In the genomic region with DNA sequence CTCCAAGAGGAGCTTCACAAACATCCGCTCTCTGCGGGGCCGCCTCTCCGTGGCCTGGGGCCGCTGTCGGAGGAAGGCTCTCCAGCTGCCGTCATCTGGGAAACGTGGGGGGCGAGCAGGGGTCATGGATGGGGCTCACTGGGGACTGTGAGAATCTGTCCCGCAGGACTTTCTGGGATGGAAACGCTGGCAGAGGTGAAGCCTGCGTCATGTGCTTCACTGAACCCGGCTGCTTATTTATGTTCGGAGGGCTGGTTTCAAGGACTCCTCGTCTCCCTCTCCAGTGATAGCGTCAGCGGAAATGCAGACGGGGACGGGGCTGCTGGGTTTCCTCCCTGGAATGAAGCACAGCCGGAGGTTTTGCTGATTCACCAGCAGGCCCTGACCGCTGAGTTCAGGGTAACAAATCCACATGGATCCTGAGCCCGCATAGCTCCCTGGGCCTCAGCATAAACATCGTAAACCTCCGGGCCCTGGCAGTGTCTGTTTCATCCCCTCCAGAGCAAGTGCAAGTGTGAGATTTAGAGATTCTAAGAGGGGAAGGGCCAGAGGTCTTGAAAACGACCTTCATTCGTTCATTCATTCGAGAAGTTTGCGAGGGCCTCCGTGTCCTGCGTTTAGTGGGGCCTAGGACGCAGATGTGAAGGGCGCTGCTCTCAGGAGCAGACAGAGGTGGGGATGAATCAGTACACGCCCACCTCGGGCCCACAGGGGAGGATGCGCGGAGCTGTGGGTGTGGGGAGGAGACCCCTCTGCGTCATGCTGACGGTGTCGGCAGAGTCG, we compare ENCODE assay signal across 8 cellular contexts. TPM values are rescaled to one million over a fixed set of nuclear protein-coding genes. Genes with fewer than 3 reads are reported as not detected.
DNase-seq lines count a peak whose midpoint lies in the region; ATAC-seq and TF ChIP-seq lines count a peak whose summit lies in the region.

No MANE protein-coding gene starts in this region.

- no peak for TF ChIP-seq CTCF in WI38 (IDR thresholded peaks at IDR 0.05; ENCODE audit: low read depth, low read length)
- TF ChIP-seq CTCF in glutamatergic neuron (IDR thresholded peaks at IDR 0.05; ENCODE audit: partially characterized antibody, unreplicated experiment) = no peak
- no peak for TF ChIP-seq CTCF in progenitor cell of endocrine pancreas (IDR thresholded peaks at IDR 0.05; ENCODE audit: unreplicated experiment)

- no peak for ATAC-seq in activated T-helper 17 cell treated with anti-CD3 and anti-CD28 coated beads, Interleukin-2, amount 50 U/mL, for 72 hours (replicated peaks)
- ATAC-seq in HG03565 (IDR thresholded peaks at IDR 0.05; ENCODE audit: unreplicated experiment) (no peak), HG02588 (IDR thresholded peaks at IDR 0.05; ENCODE audit: unreplicated experiment) (no peak)

- H3K36me3 Mint-ChIP-seq in glutamatergic neuron (ENCODE audit: unreplicated experiment) (no peaks in the 10 kb centered on the region), progenitor cell of endocrine pancreas (ENCODE audit: insufficient read depth) (peaks cover 13% of the 10 kb centered on the region)
- H3K36me3 Mint-ChIP-seq in activated T-helper 17 cell treated with anti-CD3 and anti-CD28 coated beads, Interleukin-2, amount 50 U/mL, for 72 hours (ENCODE audit: low read depth) = no peaks in the 10 kb centered on the region

- H3K27me3 Mint-ChIP-seq in glutamatergic neuron (ENCODE audit: unreplicated experiment) (peaks cover 3% of the 10 kb centered on the region), progenitor cell of endocrine pancreas (no peaks in the 10 kb centered on the region)
- no peaks in the 10 kb centered on the region for H3K27me3 Mint-ChIP-seq in activated T-helper 17 cell treated with anti-CD3 and anti-CD28 coated beads, Interleukin-2, amount 50 U/mL, for 72 hours

- H3K27ac Mint-ChIP-seq in glutamatergic neuron (ENCODE audit: unreplicated experiment) (no peak overlapping the region), progenitor cell of endocrine pancreas (peak overlapping the region; percentile 88)
- no peak overlapping the region for H3K27ac Mint-ChIP-seq in activated T-helper 17 cell treated with anti-CD3 and anti-CD28 coated beads, Interleukin-2, amount 50 U/mL, for 72 hours

- H3K9me3 Mint-ChIP-seq in glutamatergic neuron (ENCODE audit: unreplicated experiment) = peaks cover 6% of the 10 kb centered on the region
- H3K9me3 Mint-ChIP-seq in progenitor cell of endocrine pancreas (ENCODE audit: low read depth) = peaks cover 3% of the 10 kb centered on the region
- no peaks in the 10 kb centered on the region for H3K9me3 Mint-ChIP-seq in activated T-helper 17 cell treated with anti-CD3 and anti-CD28 coated beads, Interleukin-2, amount 50 U/mL, for 72 hours

- peak overlapping the region; percentile 32 for H3K4me3 ChIP-seq in WI38 (ENCODE audit: low read depth, low read length)

- H3K4me3 Mint-ChIP-seq in glutamatergic neuron (ENCODE audit: unreplicated experiment) (peak overlapping the region; percentile 30), progenitor cell of endocrine pancreas (ENCODE audit: low read depth) (no peak overlapping the region)
- no peak overlapping the region for H3K4me3 Mint-ChIP-seq in activated T-helper 17 cell treated with anti-CD3 and anti-CD28 coated beads, Interleukin-2, amount 50 U/mL, for 72 hours

- DNase-seq in DMS79 (lab: John Stamatoyannopoulos, UW) = peak; percentile 61
- DNase-seq in glutamatergic neuron = no peak
- DNase-seq in progenitor cell of endocrine pancreas (ENCODE audit: low spot score, unreplicated experiment) = peak; percentile 8
- DNase-seq in NCI-H1048 (lab: John Stamatoyannopoulos, UW) = no peak

- H3K4me1 Mint-ChIP-seq in glutamatergic neuron (ENCODE audit: low read depth, unreplicated experiment) (peaks cover 22% of the 10 kb centered on the region), progenitor cell of endocrine pancreas (ENCODE audit: low read depth) (peaks cover 25% of the 10 kb centered on the region)
- peaks cover 3% of the 10 kb centered on the region for H3K4me1 Mint-ChIP-seq in activated T-helper 17 cell treated with anti-CD3 and anti-CD28 coated beads, Interleukin-2, amount 50 U/mL, for 72 hours

RNA-seq across cellular contexts. Expression of a gene that starts 7.0 kb away (rescaled TPM):
- total RNA-seq in glutamatergic neuron (ENCODE audit: unreplicated experiment) (31.9 TPM), progenitor cell of endocrine pancreas (47.8 and 51.5 TPM in 2 replicates)
- total RNA-seq in activated T-helper 17 cell treated with anti-CD3 and anti-CD28 coated beads, Interleukin-2, amount 50 U/mL, for 72 hours = 10 to 100 TPM; 12.0 to 22.8 TPM

Comparison
In these comparisons a context has a peak if more than half of its experiments do, and no peak if none do; other contexts are left out.
1. DNase-seq: peak in DMS79 (single experiment) and progenitor cell of endocrine pancreas (single experiment); none in glutamatergic neuron (single experiment) and NCI-H1048 (single experiment).